In the genomic region with DNA sequence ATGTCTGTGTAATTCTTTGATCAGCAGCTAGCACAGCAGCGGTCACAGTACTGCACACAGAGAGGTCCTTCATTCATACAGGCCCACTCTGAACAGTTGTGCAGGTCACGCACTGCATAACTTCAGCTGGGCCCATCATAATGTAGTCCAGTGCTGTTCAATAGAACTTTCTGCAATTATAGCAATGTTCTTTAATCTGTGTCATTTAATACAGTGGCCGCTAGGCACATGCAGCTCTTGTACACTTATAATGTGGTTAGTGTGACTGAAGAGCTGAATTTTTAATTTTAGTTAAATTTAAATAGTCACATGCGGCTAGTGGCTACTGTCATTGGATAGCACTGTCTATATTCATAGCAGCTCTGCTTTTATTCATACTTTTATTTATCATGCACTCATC, we compare ENCODE assay signal across 18 cellular contexts. TPM values are rescaled to one million over a fixed set of nuclear protein-coding genes. Genes with fewer than 3 reads are reported as not detected.
"Had no signal": no experiment of that assay in that cellular context is flagged by ENCODE, and none has a peak within 500 bp of the region (broad histone marks: within the 10 kb centered on the region; RNA-seq: fewer than 3 reads in every experiment).

No MANE protein-coding gene starts in this region.

- H3K9me3 ChIP-seq: body of pancreas, gastrocnemius medialis, SJCRH30 had no signal

- H3K27ac ChIP-seq: body of pancreas, epithelial cell of prostate, neural progenitor cell, SJCRH30 had no signal

- H3K4me2 ChIP-seq: neural progenitor cell had no signal

- DNase-seq: activated CD4-positive, alpha-beta T cell treated with anti-CD3 and anti-CD28 coated beads, Interleukin-2, amount 10 ng/mL, durations not matched to agents 7 days and 5 days; activated CD4-positive, CD25-positive, alpha-beta regulatory T cell; activated CD8-positive, alpha-beta memory T cell treated with anti-CD3 and anti-CD28 coated beads, Interleukin-2, amount 50 U/mL, for 48 hours; activated gamma-delta T cell treated with Interleukin-2 at 50 U/mL for 16 hours; activated naive CD8-positive, alpha-beta T cell treated with anti-CD3 and anti-CD28 coated beads for 36 hours; body of pancreas; cortex of kidney; effector memory CD4-positive, alpha-beta T cell; gastrocnemius medialis; SJCRH30; stimulated activated CD4-positive, alpha-beta T cell treated with anti-CD3 and anti-CD28 coated beads, Interleukin-4, amount 100 ng/mL, for 4 hours; stimulated activated CD8-positive, alpha-beta memory T cell treated with anti-CD3 and anti-CD28 coated beads, Interleukin-4, amount 100 ng/mL, for 48 hours; stimulated activated naive CD4-positive, alpha-beta T cell treated with Interleukin-2 at 50 U/mL for 16 hours; SW 1271 had no signal

- H3K27me3 ChIP-seq: body of pancreas, SJCRH30 had no signal

- H3K9ac ChIP-seq: neural progenitor cell had no signal

- H3K4me1 ChIP-seq: body of pancreas, gastrocnemius medialis, neural progenitor cell had no signal

- H2AFZ ChIP-seq: neural progenitor cell had no signal

- H3K4me3 ChIP-seq: body of pancreas, gastrocnemius medialis, neural progenitor cell, SJCRH30 had no signal

- ATAC-seq: gastrocnemius medialis had no signal

- H3K36me3 ChIP-seq: gastrocnemius medialis, neural progenitor cell, SJCRH30 had no signal

RNA-seq across cellular contexts. Expression of a gene that starts 48.7 kb away (rescaled TPM):
- total RNA-seq: osteocyte, pulmonary artery endothelial cell had no signal
